In the genomic region with DNA sequence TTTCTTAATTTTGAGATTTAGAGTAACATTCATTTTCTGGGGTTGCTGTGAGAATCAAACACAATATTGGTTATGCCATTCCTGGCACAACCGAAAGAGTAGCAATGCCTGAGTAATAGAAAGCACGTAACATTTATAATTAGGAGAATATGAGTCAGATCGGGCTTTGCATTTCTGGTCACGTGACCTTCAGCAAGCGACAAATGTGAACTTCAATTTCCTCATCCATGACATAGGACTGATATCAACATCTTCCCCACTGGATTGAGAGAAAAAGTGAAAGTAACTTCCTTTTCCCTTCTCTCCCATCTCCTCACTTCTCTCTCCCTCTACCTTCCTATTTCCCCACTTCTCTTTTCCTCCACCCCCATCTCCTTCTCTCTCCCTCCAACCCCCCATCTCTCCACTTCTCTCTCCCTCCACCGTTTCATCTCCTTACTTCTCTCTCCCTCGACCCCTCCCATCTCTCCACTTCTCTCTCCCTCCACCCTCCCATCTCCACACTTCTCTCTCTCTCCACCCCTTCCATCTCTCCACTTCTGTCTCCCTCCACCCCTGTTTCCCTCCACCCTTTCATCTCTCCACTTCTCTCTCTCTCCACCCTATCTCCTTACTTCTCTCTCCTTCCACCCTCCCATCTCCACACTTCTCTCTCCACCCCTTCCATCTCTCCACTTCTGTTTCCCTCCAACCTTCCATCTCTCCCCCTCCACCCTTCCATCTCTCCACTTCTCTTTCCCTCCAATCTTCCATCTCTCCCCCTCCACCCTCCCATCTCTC, we compare ENCODE assay signal across 9 cellular contexts. TPM values are rescaled to one million over a fixed set of nuclear protein-coding genes. Genes with fewer than 3 reads are reported as not detected.
DNase-seq lines count a peak whose midpoint lies in the region; TF ChIP-seq lines count a peak whose summit lies in the region.
"Had no signal": no experiment of that assay in that cellular context is flagged by ENCODE, and none has a peak within 500 bp of the region (broad histone marks: within the 10 kb centered on the region; RNA-seq: fewer than 3 reads in every experiment).

No MANE protein-coding gene starts in this region.

- H3K27me3 ChIP-seq in HL-60 (ENCODE audit: insufficient read depth, poor library complexity, severe bottlenecking) (no peaks in the 10 kb centered on the region), neutrophil (no peaks in the 10 kb centered on the region)
- H3K27me3 ChIP-seq: right lobe of liver had no signal

- H3K36me3 ChIP-seq in neutrophil: no peaks in the 10 kb centered on the region
- H3K36me3 ChIP-seq: right lobe of liver had no signal

- H3K9me3 ChIP-seq in neutrophil: no peaks in the 10 kb centered on the region
- H3K9me3 ChIP-seq: right lobe of liver had no signal

- DNase-seq in Daoy (ENCODE audit: low read depth) (peak; percentile 41), HL-60 (ENCODE audit: low read depth in 1 of 2, low spot score in 1 of 2) (peak; percentile 48 to 87), NCI-H510A (lab: John Stamatoyannopoulos, UW) (no peak), midbrain (lab: John Stamatoyannopoulos, UW) (no peak), NCI-H2107 treated with DMSO at 0.1 percent for 48 hours (lab: John Stamatoyannopoulos, UW; ENCODE audit: unreplicated experiment) (no peak)
- DNase-seq: activated CD8-positive, alpha-beta memory T cell treated with anti-CD3 and anti-CD28 coated beads, Interleukin-2, amount 50 U/mL, for 48 hours; right lobe of liver had no signal

- peaks cover 10% of the 10 kb centered on the region in 2 experiments for H3K4me1 ChIP-seq in neutrophil (ENCODE audit: control insufficient read depth in 1 of 2, insufficient read depth in 1 of 2, low read depth in 1 of 2, low read length in 1 of 2)

- TF ChIP-seq CTCF in HL-60 (IDR thresholded peaks at IDR 0.05; ENCODE audit: insufficient read depth, low read length): no peak
- TF ChIP-seq CTCF in WI38 (IDR thresholded peaks at IDR 0.05; ENCODE audit: low read depth, low read length): no peak
- no peak for TF ChIP-seq CTCF in neutrophil (IDR thresholded peaks at IDR 0.05)

- H3K4me3 ChIP-seq in HL-60 (replicated peaks; ENCODE audit: insufficient read depth, low read length) (peak overlapping the region; percentile 9; the same call in 1 of the 2 replicates), WI38 (ENCODE audit: low read depth, low read length) (peak overlapping the region; percentile 15; the same call in 1 of the 2 replicates), neutrophil (ENCODE audit: low read depth in 1 of 2, low read length in 1 of 2) (no peak overlapping the region)
- H3K4me3 ChIP-seq: right lobe of liver had no signal

- peak overlapping the region; percentile 19 for H3K27ac ChIP-seq in HL-60 (replicated peaks)
- H3K27ac ChIP-seq in neutrophil: peak overlapping the region; percentile 41

RNA-seq across cellular contexts. Expression of a gene that starts 33.5 kb away (rescaled TPM):
- total RNA-seq in Daoy (2014; rRNA removed; shearing (Covaris generic)): 32.3 and 38.6 TPM in 2 replicates

RNA-seq across cellular contexts. Expression of a gene that starts 47.5 kb away (rescaled TPM):
- total RNA-seq in Daoy (2014; rRNA removed; shearing (Covaris generic)): 9.3 and 11.4 TPM in 2 replicates

Comparison
In these comparisons a context has a peak if more than half of its experiments do, and no peak if none do; other contexts are left out.
1. DNase-seq: peak in Daoy (single experiment) and HL-60 (2 of 2); none in NCI-H510A (single experiment), midbrain (single experiment) and NCI-H2107 treated with DMSO at 0.1 percent for 48 hours (single experiment).
2. H3K4me3 ChIP-seq: peak in HL-60 (single experiment) and WI38 (single experiment); none in neutrophil (0 of 2).